ENCODE assay signal across 9 cellular contexts in the genomic region with DNA sequence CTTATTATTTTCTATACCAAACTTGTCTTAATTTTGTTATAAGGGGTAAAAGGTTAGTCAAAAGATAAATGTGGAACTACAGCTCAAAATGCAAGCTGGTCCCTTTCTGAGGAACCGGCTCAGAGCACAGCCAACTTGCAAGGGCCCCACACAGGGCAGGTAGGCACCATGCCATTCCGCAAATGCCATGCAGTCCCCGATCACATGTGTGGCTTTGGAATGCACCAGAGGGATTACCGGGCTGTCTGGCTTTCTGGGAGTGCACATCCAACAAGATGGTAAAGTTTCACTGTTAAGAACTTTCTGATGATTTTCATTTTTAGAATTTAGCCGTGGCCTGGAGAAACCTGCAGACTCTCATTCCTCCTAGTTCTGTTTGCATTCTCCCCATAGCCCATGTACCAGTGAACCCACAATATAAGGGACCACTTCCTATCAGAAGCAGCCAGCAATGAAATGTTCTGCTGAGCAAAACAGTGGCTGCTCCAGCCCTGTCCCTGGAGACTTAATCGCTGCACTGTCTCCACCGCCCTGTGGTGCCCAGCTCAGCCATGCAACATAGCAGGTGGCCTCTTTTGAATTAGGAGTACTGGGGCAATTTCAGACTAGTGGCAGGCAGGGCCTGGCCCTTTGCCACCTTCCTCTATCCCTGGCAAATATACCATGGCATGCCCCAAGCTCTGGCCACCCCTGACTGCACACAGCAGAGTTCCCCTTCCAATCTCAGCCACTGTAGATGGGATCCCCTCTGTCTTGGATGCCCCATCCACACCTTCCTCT. TPM values are rescaled to one million over a fixed set of nuclear protein-coding genes. Genes with fewer than 3 reads are reported as not detected.
A peak's percentile ranks its signal among the peaks of the same experiment; 100 is the strongest.
DNase-seq lines count a peak whose midpoint lies in the region; ATAC-seq, FAIRE-seq and TF ChIP-seq lines count a peak whose summit lies in the region.
"Had no signal": no experiment of that assay in that cellular context is flagged by ENCODE, and none has a peak within 500 bp of the region (broad histone marks: within the 10 kb centered on the region; RNA-seq: fewer than 3 reads in every experiment).

No MANE protein-coding gene starts in this region.

- H3K9me3 ChIP-seq in right lobe of liver (no peaks in the 10 kb centered on the region), tibial artery (no peaks in the 10 kb centered on the region)

- FAIRE-seq in GM12891 (lab: Jason Lieb, UNC) = no peak

- H3K27ac ChIP-seq in right lobe of liver = peak overlapping the region in 2 of 3 donors; percentile 75 to 88
- peak overlapping the region; percentile 51 to 56 for H3K27ac ChIP-seq in tibial artery

- 43% methylated on average over 3 of the region's 7 CpGs for WGBS in right lobe of liver (ENCODE audit: insufficient coverage, low coverage, low lambda C conversion rate, missing lambda C conversion rate)

- no peak overlapping the region for H3K4me3 ChIP-seq in right lobe of liver
- no peak overlapping the region for H3K4me3 ChIP-seq in tibial artery

- ATAC-seq in right lobe of liver (peak; percentile 1 to 25 (median 17)), HG03378 (IDR thresholded peaks at IDR 0.05; ENCODE audit: unreplicated experiment) (no peak)

- TF ChIP-seq POLR2A in right lobe of liver (IDR thresholded peaks at IDR 0.05) (no peak), GM12891 (IDR thresholded peaks at IDR 0.05; ENCODE audit: low read depth, low read length) (no peak)

- H3K4me1 ChIP-seq in right lobe of liver = peaks cover 0 to 81% (median 38%) of the 10 kb centered on the region in 4 donors
- H3K4me1 ChIP-seq in tibial artery = peaks cover 0 to 46% (median 29%) of the 10 kb centered on the region in 4 donors

- TF ChIP-seq CTCF in right lobe of liver (IDR thresholded peaks at IDR 0.05) = no peak
- TF ChIP-seq CTCF in tibial artery (IDR thresholded peaks at IDR 0.05) = no peak

- no peaks in the 10 kb centered on the region for H3K36me3 ChIP-seq in right lobe of liver
- H3K36me3 ChIP-seq in tibial artery = no peaks in the 10 kb centered on the region

- intact Hi-C loops in right lobe of liver (cut with DNase I) = no loop called here
- intact Hi-C loops in tibial artery (cut with DNase I; ENCODE audit: low total_unique reads) = no loop called here

- H3K27me3 ChIP-seq in right lobe of liver = no peaks in the 10 kb centered on the region
- no peaks in the 10 kb centered on the region for H3K27me3 ChIP-seq in tibial artery

- peak; percentile 7 for DNase-seq in NCI-H2171 treated with DMSO at 0.1 percent for 48 hours (lab: John Stamatoyannopoulos, UW)
- no peak for DNase-seq in NCI-H2171 (lab: John Stamatoyannopoulos, UW)
- peak; percentile 35 for DNase-seq in amniotic epithelial cell (ENCODE audit: low read depth)
- DNase-seq in right lobe of liver = no peak
- DNase-seq in tibial artery = no peak
- no peak for DNase-seq in LoVo (ENCODE audit: low spot score)
- DNase-seq in GM12891 (ENCODE audit: insufficient read length, low spot score) = no peak
- DNase-seq: central memory CD4-positive, alpha-beta T cell had no signal

TF ChIP-seq in GM12891, 5 proteins besides CTCF, POLR2A, EP300 and RAD21:
- no peak for TF ChIP-seq TAF1 (IDR thresholded peaks at IDR 0.05; ENCODE audit: low read depth, low read length)
- TF ChIP-seq POLR2AphosphoS5 (IDR thresholded peaks at IDR 0.05; ENCODE audit: low read depth, low read length) = no peak
- no peak for TF ChIP-seq PAX5 (IDR thresholded peaks at IDR 0.05; ENCODE audit: insufficient read depth, low read length, severe bottlenecking)
- no peak for TF ChIP-seq POU2F2 (IDR thresholded peaks at IDR 0.05; ENCODE audit: low read depth, low read length)
- TF ChIP-seq SPI1 (IDR thresholded peaks at IDR 0.05; ENCODE audit: low read depth, low read length) = no peak

RNA-seq across cellular contexts. Expression of gene SHB, which starts 11.4 kb away (rescaled TPM):
- total RNA-seq in right lobe of liver = 10 to 100 TPM; 12.0 to 43.1 (median 21.9) TPM
- 2.7 TPM for polyA plus RNA-seq in GM12891 (2012; ENCODE audit: low read depth, missing spikeins)

Comparison
In these comparisons a context has a peak if more than half of its experiments do, and no peak if none do; other contexts are left out.
1. DNase-seq: peak in NCI-H2171 treated with DMSO at 0.1 percent for 48 hours (single experiment) and amniotic epithelial cell (single experiment); none in NCI-H2171 (single experiment), right lobe of liver (0 of 3), tibial artery (0 of 2), LoVo (single experiment) and GM12891 (single experiment).